1 cellular context compared by ENCODE assay signal in the genomic region with DNA sequence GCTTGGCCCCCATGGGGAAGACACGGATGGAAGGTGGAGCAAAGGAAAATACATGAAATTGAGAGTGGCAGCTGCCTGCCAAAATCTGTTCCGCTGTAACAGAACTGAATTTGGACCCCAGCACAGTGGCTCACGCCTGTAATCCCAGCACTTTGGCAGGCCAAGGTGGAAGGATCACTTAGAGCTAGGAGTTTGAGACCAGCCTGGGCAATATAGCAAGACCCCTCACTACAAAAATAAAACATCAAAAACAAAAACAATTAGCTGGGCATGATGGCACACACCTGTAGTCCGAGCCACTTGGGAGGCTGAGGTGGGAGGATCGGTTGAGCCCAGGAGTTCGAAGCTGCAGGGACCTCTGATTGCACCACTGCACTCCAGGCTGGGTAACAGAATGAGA.
TF ChIP-seq lines count a peak whose summit lies in the region.

No MANE protein-coding gene starts in this region.

TF ChIP-seq in K562, 482 proteins besides CTCF, POLR2A, EP300 and RAD21:
- no peak for TF ChIP-seq ZNF311 (CRISPR knock-in tag; IDR thresholded peaks at IDR 0.05)
- TF ChIP-seq ZNF184 (CRISPR knock-in tag; IDR thresholded peaks at IDR 0.05) = no peak
- TF ChIP-seq THAP12 (CRISPR knock-in tag; IDR thresholded peaks at IDR 0.05) = no peak
- peak; percentile 56 for TF ChIP-seq ZNF121 (CRISPR knock-in tag; conservative IDR thresholded peaks at IDR 0.05)
- 0 out of 2 replicates have a peak, but pooled peaks have one; percentile 37 for TF ChIP-seq BCOR (IDR thresholded peaks at IDR 0.05)
- no peak for TF ChIP-seq POU5F1 (IDR thresholded peaks at IDR 0.05; ENCODE audit: borderline replicate concordance, low read depth, low read length, partially characterized antibody)
- no peak for TF ChIP-seq ZNF561 (CRISPR knock-in tag; conservative IDR thresholded peaks at IDR 0.05)
TF ChIP-seq in K562: peak in this region for 2.
